Comparison of ENCODE assay signal across 8 cellular contexts in the genomic region with DNA sequence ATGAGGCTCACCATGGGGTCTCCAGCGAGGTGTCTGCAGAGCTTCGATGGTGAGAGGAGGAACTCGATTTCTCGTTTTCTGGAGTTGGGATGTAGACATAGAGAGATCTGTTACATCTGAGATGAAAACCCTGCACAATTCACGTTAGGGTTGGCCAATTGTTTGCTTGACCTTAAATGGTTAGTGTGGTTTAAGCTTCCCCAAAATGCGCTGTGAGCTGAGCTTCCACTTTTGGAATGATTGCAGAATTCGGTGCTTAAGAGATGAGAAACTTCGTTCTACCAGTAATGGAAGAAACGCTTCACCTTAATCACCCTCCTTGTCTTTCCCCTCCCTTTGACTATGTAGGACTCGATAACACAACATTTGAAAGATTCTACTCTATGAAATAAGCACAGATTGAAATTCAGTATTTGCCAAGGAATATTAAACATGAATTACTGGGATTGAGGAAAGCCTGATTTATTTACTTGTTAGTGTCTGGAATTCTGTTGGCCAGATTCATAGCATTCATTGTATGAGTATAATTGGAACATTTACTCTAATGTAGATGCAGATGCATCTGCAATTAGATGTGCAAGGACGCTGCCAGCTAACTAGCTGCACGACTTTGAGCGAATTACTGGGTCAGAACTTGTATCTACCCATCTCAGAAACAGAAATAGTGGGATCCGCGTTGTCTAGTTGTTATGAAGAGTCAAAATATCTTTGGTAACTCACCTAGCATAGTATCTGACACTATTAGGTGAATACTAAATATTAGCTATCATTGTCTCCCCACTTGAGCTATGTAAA. TPM values are rescaled to one million over a fixed set of nuclear protein-coding genes. Genes with fewer than 3 reads are reported as not detected.
DNase-seq lines count a peak whose midpoint lies in the region; ATAC-seq and TF ChIP-seq lines count a peak whose summit lies in the region.

No MANE protein-coding gene starts in this region.

- peaks cover 3 to 53% (median 37%) of the 10 kb centered on the region in 5 donors for H3K4me1 ChIP-seq in subcutaneous abdominal adipose tissue (ENCODE audit: control insufficient read depth in 5 of 5, insufficient read depth in 5 of 5, low read length in 5 of 5)

- peak overlapping the region; percentile 41 to 85 (median 57) for H3K9ac ChIP-seq in subcutaneous abdominal adipose tissue (ENCODE audit: low read length in 5 of 5)

- no peak for TF ChIP-seq CTCF in astrocyte of the cerebellum (IDR thresholded peaks at IDR 0.05; ENCODE audit: low read depth, low read length, missing control alignments)

- H3K4me3 ChIP-seq in MG63 (peak overlapping the region; percentile 61), astrocyte of the cerebellum (ENCODE audit: low read depth, low read length) (peak overlapping the region; percentile 83), subcutaneous abdominal adipose tissue (ENCODE audit: low read depth in 1 of 5, low read length in 5 of 5) (peak overlapping the region; percentile 76 to 94 (median 79))

- H3K9me3 ChIP-seq in MG63, result no peaks in the 10 kb centered on the region
- H3K9me3 ChIP-seq in subcutaneous abdominal adipose tissue (ENCODE audit: control insufficient read depth in 5 of 5, low read length in 5 of 5), result no peaks in the 10 kb centered on the region

- in situ Hi-C loops in astrocyte of the cerebellum (cut with HindIII; ENCODE audit: low sequenced_read_pairs), result loop anchor here (5.0 kb wide), 1 partner anchor 60 kb away; no protein-coding TSS in a partner anchor

- ATAC-seq in GM18498 (IDR thresholded peaks at IDR 0.05; ENCODE audit: unreplicated experiment), result peak; percentile 0

- peak overlapping the region; percentile 100 for H3K27ac ChIP-seq in layer of hippocampus (ENCODE audit: low read depth, low read length)
- peak overlapping the region; percentile 99 for H3K27ac ChIP-seq in subcutaneous abdominal adipose tissue (ENCODE audit: low read depth, low read length)

- DNase-seq in AG08395 (ENCODE audit: low spot score) (peak; percentile 16), MG63 (no peak), astrocyte of the cerebellum (ENCODE audit: low read depth) (no peak), NCI-H1105 (lab: John Stamatoyannopoulos, UW) (no peak), NCI-H526 treated with DMSO at 0.1 percent for 48 hours (lab: John Stamatoyannopoulos, UW) (no peak)

- 0 out of 2 replicates have a peak, but pooled peaks cover 2% of the 10 kb centered on the region for H3K36me3 ChIP-seq in MG63
- H3K36me3 ChIP-seq in subcutaneous abdominal adipose tissue (ENCODE audit: control insufficient read depth in 5 of 5, insufficient read depth in 5 of 5, low read length in 5 of 5), result no peaks in the 10 kb centered on the region

- H3K27me3 ChIP-seq in MG63 (no peaks in the 10 kb centered on the region), layer of hippocampus (ENCODE audit: control insufficient read depth, insufficient read depth, low read length) (no peaks in the 10 kb centered on the region), subcutaneous abdominal adipose tissue (ENCODE audit: control insufficient read depth in 5 of 5, insufficient read depth in 4 of 5, low read length in 5 of 5) (no peaks in the 10 kb centered on the region)

RNA-seq across cellular contexts. Expression of a gene that starts 1.6 kb away (rescaled TPM):
- total RNA-seq in MG63 (2014; rRNA removed; shearing (Covaris generic); ENCODE audit: low replicate concordance), result 6.0 and 7.2 TPM in 2 replicates
